ENCODE assay signal across 7 cellular contexts in the genomic region with DNA sequence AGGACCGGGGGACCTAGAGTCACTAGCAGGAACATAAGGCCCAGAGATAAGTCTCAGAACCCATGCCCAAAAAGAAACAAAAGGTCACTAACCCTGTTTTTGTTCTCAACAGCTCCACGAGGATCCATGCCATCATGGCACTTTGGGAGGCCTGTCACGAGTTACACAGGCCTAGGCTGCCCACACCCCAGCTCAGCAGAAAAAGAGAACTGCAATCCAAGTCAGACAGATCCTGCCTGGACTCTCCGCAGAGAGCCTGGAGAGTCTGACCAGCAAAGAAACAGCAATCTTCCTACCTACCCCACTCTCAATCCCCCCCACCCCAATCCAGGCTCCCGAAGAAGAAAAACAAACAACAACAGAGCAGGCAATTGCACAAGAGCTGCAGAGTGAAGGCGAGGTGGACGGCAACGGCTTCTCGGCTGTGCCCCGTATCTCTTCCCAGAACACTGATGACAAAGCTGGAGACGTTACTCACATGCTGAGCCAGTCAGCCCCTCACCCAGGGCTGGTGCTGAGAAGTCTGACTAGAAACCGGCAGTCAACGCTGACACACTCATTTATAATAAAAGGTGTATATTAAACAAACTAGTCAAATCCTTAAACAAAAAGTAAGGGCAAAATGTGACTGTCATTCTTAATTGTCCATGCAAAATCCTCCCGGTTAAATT.
DNase-seq lines count a peak whose midpoint lies in the region; ATAC-seq and TF ChIP-seq lines count a peak whose summit lies in the region.

No MANE protein-coding gene starts in this region.

- H3K36me3 Mint-ChIP-seq in activated T-cell treated with anti-CD3 and anti-CD28 coated beads, Interleukin-2, amount 50 U/mL, for 4 hours (ENCODE audit: insufficient read depth): peaks cover 8% of the 10 kb centered on the region

- H2AFZ ChIP-seq in osteoblast (ENCODE audit: low read length): peak overlapping the region; percentile 39

- TF ChIP-seq CTCF in fibroblast of villous mesenchyme (IDR thresholded peaks at IDR 0.05; ENCODE audit: insufficient read depth, low read depth, low read length) (no peak), osteoblast (IDR thresholded peaks at IDR 0.05; ENCODE audit: extremely low read depth, low read depth, low read length) (no peak), WERI-Rb-1 (IDR thresholded peaks at IDR 0.05; ENCODE audit: low read depth, low read length) (no peak)

- peak; percentile 79 for DNase-seq in HT1080 (ENCODE audit: low read depth)
- DNase-seq in activated T-cell treated with anti-CD3 and anti-CD28 coated beads, Interleukin-2, amount 50 U/mL, for 4 hours: peak; percentile 17
- DNase-seq in fibroblast of villous mesenchyme (ENCODE audit: low read depth): peak; percentile 96
- peak; percentile 84 for DNase-seq in osteoblast (ENCODE audit: insufficient read length, low spot score, missing footprints)
- no peak for DNase-seq in WERI-Rb-1

- H3K79me2 ChIP-seq in osteoblast (ENCODE audit: insufficient read depth, low read length): peaks cover 16% of the 10 kb centered on the region

- peaks cover 53% of the 10 kb centered on the region for H3K4me1 Mint-ChIP-seq in activated T-cell treated with anti-CD3 and anti-CD28 coated beads, Interleukin-2, amount 50 U/mL, for 4 hours (ENCODE audit: low read depth)

- H3K9me3 ChIP-seq in osteoblast (ENCODE audit: low read depth, low read length) (no peaks in the 10 kb centered on the region), WERI-Rb-1 (ENCODE audit: severe bottlenecking) (no peaks in the 10 kb centered on the region)

- H3K27ac ChIP-seq in osteoblast (ENCODE audit: low read depth, low read length) (peak overlapping the region; percentile 100), WERI-Rb-1 (no peak overlapping the region)

- peak overlapping the region; percentile 79 for H3K4me3 Mint-ChIP-seq in activated T-cell treated with anti-CD3 and anti-CD28 coated beads, Interleukin-2, amount 50 U/mL, for 4 hours

- no peaks in the 10 kb centered on the region for H3K9me3 Mint-ChIP-seq in activated T-cell treated with anti-CD3 and anti-CD28 coated beads, Interleukin-2, amount 50 U/mL, for 4 hours

- ATAC-seq in activated T-cell treated with anti-CD3 and anti-CD28 coated beads, Interleukin-2, amount 50 U/mL, for 4 hours: peak; percentile 37 to 56
- ATAC-seq in HG03139 (IDR thresholded peaks at IDR 0.05; ENCODE audit: unreplicated experiment) (no peak), HG03135 (IDR thresholded peaks at IDR 0.05; ENCODE audit: unreplicated experiment) (no peak)

- H3K4me3 ChIP-seq in fibroblast of villous mesenchyme (ENCODE audit: low read depth, low read length) (peak overlapping the region; percentile 36), osteoblast (ENCODE audit: insufficient read depth, low read length) (peak overlapping the region; percentile 50), WERI-Rb-1 (ENCODE audit: low read depth, low read length) (no peak overlapping the region)

- H3K27me3 ChIP-seq in osteoblast (ENCODE audit: insufficient read depth, low read length) (no peaks in the 10 kb centered on the region), WERI-Rb-1 (ENCODE audit: insufficient read depth, low read depth, severe bottlenecking) (no peaks in the 10 kb centered on the region)

- no peaks in the 10 kb centered on the region for H3K27me3 Mint-ChIP-seq in activated T-cell treated with anti-CD3 and anti-CD28 coated beads, Interleukin-2, amount 50 U/mL, for 4 hours (ENCODE audit: low read depth)

- peaks cover 49% of the 10 kb centered on the region for H3K4me1 ChIP-seq in osteoblast (ENCODE audit: insufficient read depth, low read length)

- peak overlapping the region; percentile 76 for H3K4me2 ChIP-seq in osteoblast (ENCODE audit: insufficient read depth, low read length)

- H3K36me3 ChIP-seq in osteoblast (ENCODE audit: insufficient read depth, low read length): peaks cover 4% of the 10 kb centered on the region
- peaks cover 3% of the 10 kb centered on the region; the same call in 1 of the 2 replicates for H3K36me3 ChIP-seq in WERI-Rb-1

- no peaks in the 10 kb centered on the region for H4K20me1 ChIP-seq in osteoblast (ENCODE audit: insufficient read depth, low read length)

Comparison
In these comparisons a context has a peak if more than half of its experiments do, and no peak if none do; other contexts are left out.
1. ATAC-seq: peak in activated T-cell treated with anti-CD3 and anti-CD28 coated beads, Interleukin-2, amount 50 U/mL, for 4 hours (2 of 2); none in HG03139 (single experiment) and HG03135 (single experiment).